In the genomic region with DNA sequence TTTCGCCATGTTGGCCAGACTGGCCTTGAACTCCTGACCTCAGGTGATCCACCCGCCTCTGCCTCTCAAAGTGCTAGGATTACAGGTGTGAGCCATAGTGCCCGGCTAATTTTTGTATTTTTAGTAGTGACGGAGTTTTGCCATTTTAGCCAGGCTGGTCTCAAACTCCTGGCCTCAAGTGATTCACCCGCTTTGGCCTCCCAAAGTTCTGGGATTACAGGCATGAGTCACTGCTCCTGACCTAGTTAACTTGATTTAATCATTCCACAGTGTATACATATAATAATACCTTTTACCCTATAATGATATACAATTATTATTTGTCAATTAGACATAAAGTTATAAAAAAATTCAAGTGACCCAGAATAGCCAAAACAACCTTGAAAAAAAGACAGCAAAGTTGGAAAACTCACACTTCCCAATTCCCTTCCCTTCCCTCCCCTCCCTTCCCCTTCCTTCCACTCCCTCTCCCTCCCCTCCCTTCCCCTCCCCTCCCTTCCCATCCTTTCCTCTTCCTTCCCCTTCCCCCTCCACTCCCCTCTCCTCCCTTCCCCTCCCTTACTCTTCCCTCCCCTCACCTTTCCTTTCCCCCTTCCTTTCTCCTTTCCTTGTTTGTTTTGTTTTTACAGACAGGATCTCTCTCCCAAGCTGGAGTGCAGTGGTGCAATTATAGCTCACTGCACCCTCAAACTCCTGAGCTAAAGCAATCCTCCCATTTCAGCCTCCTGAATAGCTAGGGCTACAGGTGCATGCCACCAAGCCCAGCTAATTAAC, we compare ENCODE assay signal across 15 cellular contexts. TPM values are rescaled to one million over a fixed set of nuclear protein-coding genes. Genes with fewer than 3 reads are reported as not detected.
A peak's percentile ranks its signal among the peaks of the same experiment; 100 is the strongest.
DNase-seq lines count a peak whose midpoint lies in the region; ATAC-seq, FAIRE-seq and TF ChIP-seq lines count a peak whose summit lies in the region.
"Had no signal": no experiment of that assay in that cellular context is flagged by ENCODE, and none has a peak within 500 bp of the region (broad histone marks: within the 10 kb centered on the region; RNA-seq: fewer than 3 reads in every experiment).

No MANE protein-coding gene starts in this region.

- no peaks in the 10 kb centered on the region for H3K27me3 ChIP-seq in right cardiac atrium (ENCODE audit: control insufficient read depth, insufficient read depth)

- no peak overlapping the region for H3K27ac ChIP-seq in right cardiac atrium (ENCODE audit: low read length)

- intact Hi-C loops in right cardiac atrium (cut with DNase I): no loop called here

- ATAC-seq in right cardiac atrium: no peak

- WGBS in right cardiac atrium: 76% methylated on average over 5 of the region's 5 CpGs

- no peaks in the 10 kb centered on the region for H3K4me1 ChIP-seq in right cardiac atrium (ENCODE audit: control insufficient read depth, insufficient read depth, low read length)
- H3K4me1 ChIP-seq: Caco-2, HAP-1 had no signal

- DNase-seq in H4 (ENCODE audit: low spot score) (peak; percentile 94), RPMI7951 (ENCODE audit: low read depth) (peak; percentile 83), epithelial cell of esophagus (ENCODE audit: low read depth) (peak; percentile 76), renal cortical epithelial cell (ENCODE audit: low read depth) (peak; percentile 78), GM19239 (ENCODE audit: insufficient read length, low spot score) (no peak), Kasumi-1 (lab: John Stamatoyannopoulos, UW) (no peak), right cardiac atrium (no peak)
- no peak for DNase-seq in activated effector memory CD4-positive, alpha-beta T cell treated with Interleukin-2 at 50 U/mL for 16 hours
- DNase-seq: Caco-2, left cardiac atrium, NCI-H446 treated with DMSO at 0.1 percent for 48 hours, SIG-M5 had no signal

- no peaks in the 10 kb centered on the region for H3K9me3 ChIP-seq in right cardiac atrium (ENCODE audit: control insufficient read depth, low read length)
- H3K9me3 ChIP-seq: Caco-2, HAP-1 had no signal

- no peak for FAIRE-seq in GM19239 (lab: Jason Lieb, UNC)
- FAIRE-seq: frontal cortex, GM12891 had no signal

- TF ChIP-seq CTCF in epithelial cell of esophagus (IDR thresholded peaks at IDR 0.05; ENCODE audit: insufficient read depth, low read depth, low read length, missing control alignments): no peak

- no peak overlapping the region for H3K4me3 ChIP-seq in epithelial cell of esophagus (ENCODE audit: low read length)
- H3K4me3 ChIP-seq in right cardiac atrium (ENCODE audit: low read length): no peak overlapping the region
- H3K4me3 ChIP-seq: HAP-1 had no signal

RNA-seq across cellular contexts. Expression of a gene that starts 14.8 kb away (rescaled TPM):
- total RNA-seq in H4 (2014; rRNA removed; shearing (Covaris generic)): 3.9 and 4.6 TPM in 2 replicates
- total RNA-seq in RPMI7951 (2014; rRNA removed; shearing (Covaris generic)): 6.6 and 7.9 TPM in 2 replicates
- total RNA-seq in renal cortical epithelial cell (7.5 and 22.7 TPM in 2 replicates), right cardiac atrium (10 to 100 TPM; 47.4 to 61.6 (median 51.2) TPM)
- 36.3 TPM for polyA plus RNA-seq in right cardiac atrium

Comparison
In these comparisons a context has a peak if more than half of its experiments do, and no peak if none do; other contexts are left out.
1. DNase-seq: peak in H4 (single experiment), RPMI7951 (single experiment), epithelial cell of esophagus (single experiment) and renal cortical epithelial cell (single experiment); none in GM19239 (single experiment), activated effector memory CD4-positive, alpha-beta T cell treated with Interleukin-2 at 50 U/mL for 16 hours (single experiment), Kasumi-1 (0 of 2) and right cardiac atrium (0 of 3).